In the genomic region with DNA sequence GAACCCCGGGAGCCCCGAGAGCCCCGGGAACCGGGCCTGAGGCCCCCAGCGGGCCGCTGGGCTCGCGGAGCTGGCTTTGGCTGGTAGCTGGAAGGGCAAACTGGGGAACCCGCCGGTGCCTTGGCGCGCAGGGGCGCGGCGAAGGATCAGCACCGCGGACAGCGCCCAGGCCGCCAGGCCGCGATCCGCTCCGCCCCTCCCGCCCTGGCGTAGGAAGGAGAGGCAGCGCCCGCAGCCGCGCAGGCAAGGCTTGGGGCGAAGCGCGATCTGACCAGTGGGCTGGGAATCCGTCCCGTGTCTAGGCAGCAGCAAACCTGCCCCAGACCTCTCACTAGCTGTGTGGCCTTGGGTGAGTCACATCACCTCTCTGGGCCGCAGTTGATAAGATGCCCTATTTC, we compare ENCODE assay signal across 1 cellular context.
TF ChIP-seq lines count a peak whose summit lies in the region.

No MANE protein-coding gene starts in this region.

TF ChIP-seq in HepG2, 621 proteins besides CTCF, POLR2A, EP300 and RAD21 (continued from another document and continues in another):
- TF ChIP-seq, protein P1, sequence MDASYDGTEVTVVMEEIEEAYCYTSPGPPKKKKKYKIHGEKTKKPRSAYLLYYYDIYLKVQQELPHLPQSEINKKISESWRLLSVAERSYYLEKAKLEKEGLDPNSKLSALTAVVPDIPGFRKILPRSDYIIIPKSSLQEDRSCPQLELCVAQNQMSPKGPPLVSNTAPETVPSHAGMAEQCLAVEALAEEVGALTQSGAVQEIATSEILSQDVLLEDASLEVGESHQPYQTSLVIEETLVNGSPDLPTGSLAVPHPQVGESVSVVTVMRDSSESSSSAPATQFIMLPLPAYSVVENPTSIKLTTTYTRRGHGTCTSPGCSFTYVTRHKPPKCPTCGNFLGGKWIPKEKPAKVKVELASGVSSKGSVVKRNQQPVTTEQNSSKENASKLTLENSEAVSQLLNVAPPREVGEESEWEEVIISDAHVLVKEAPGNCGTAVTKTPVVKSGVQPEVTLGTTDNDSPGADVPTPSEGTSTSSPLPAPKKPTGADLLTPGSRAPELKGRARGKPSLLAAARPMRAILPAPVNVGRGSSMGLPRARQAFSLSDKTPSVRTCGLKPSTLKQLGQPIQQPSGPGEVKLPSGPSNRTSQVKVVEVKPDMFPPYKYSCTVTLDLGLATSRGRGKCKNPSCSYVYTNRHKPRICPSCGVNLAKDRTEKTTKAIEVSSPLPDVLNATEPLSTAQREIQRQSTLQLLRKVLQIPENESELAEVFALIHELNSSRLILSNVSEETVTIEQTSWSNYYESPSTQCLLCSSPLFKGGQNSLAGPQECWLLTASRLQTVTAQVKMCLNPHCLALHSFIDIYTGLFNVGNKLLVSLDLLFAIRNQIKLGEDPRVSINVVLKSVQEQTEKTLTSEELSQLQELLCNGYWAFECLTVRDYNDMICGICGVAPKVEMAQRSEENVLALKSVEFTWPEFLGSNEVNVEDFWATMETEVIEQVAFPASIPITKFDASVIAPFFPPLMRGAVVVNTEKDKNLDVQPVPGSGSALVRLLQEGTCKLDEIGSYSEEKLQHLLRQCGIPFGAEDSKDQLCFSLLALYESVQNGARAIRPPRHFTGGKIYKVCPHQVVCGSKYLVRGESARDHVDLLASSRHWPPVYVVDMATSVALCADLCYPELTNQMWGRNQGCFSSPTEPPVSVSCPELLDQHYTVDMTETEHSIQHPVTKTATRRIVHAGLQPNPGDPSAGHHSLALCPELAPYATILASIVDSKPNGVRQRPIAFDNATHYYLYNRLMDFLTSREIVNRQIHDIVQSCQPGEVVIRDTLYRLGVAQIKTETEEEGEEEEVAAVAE (CRISPR knock-in tag; IDR thresholded peaks at IDR 0.05; ENCODE audit: borderline replicate concordance), result peak; percentile 86
- TF ChIP-seq DPF2 (CRISPR knock-in tag; IDR thresholded peaks at IDR 0.05; ENCODE audit: borderline replicate concordance, low read depth) (no peak), ZBED4 (CRISPR knock-in tag; IDR thresholded peaks at IDR 0.05; ENCODE audit: borderline replicate concordance) (peak; percentile 91), ZNF329 (CRISPR knock-in tag; IDR thresholded peaks at IDR 0.05; ENCODE audit: low read depth) (peak; percentile 93), SKIL (CRISPR knock-in tag; IDR thresholded peaks at IDR 0.05; ENCODE audit: borderline replicate concordance) (peak; percentile 83), MAFF (IDR thresholded peaks at IDR 0.05; ENCODE audit: low read depth, low read length) (no peak), FOXK1 (CRISPR knock-in tag; IDR thresholded peaks at IDR 0.05; ENCODE audit: borderline replicate concordance, low read depth) (peak; percentile 81; the same call in 1 of the 2 replicates), CREB1 (IDR thresholded peaks at IDR 0.05) (no peak), CREB1 (CRISPR knock-in tag; IDR thresholded peaks at IDR 0.05) (no peak), ZNF30 (CRISPR knock-in tag; IDR thresholded peaks at IDR 0.05) (peak; percentile 91; the same call in 1 of the 2 replicates), NFATC3 (CRISPR knock-in tag; IDR thresholded peaks at IDR 0.05) (peak; percentile 92; the same call in 1 of the 2 replicates), ZNF639 (CRISPR knock-in tag; conservative IDR thresholded peaks at IDR 0.05) (peak; percentile 87; the same call in 1 of the 2 replicates), BHLHE40 (IDR thresholded peaks at IDR 0.05; ENCODE audit: low read length) (no peak), SIX1 (CRISPR knock-in tag; IDR thresholded peaks at IDR 0.05; ENCODE audit: borderline replicate concordance) (0 out of 2 replicates have a peak, but pooled peaks have one; percentile 22), CENPT (CRISPR knock-in tag; IDR thresholded peaks at IDR 0.05; ENCODE audit: low read depth) (peak; percentile 92; the same call in 1 of the 2 replicates), MXD1 (CRISPR knock-in tag; IDR thresholded peaks at IDR 0.05) (peak; percentile 98), REL (CRISPR knock-in tag; conservative IDR thresholded peaks at IDR 0.05) (peak; percentile 97), SIN3A (IDR thresholded peaks at IDR 0.05; ENCODE audit: borderline replicate concordance, low read depth, low read length) (peak; percentile 87), HNRNPK (IDR thresholded peaks at IDR 0.05; ENCODE audit: low read depth, low read length, poor library complexity, severe bottlenecking) (peak; percentile 82), ZFP36L1 (CRISPR knock-in tag; IDR thresholded peaks at IDR 0.05) (peak; percentile 94), SAP130 (CRISPR knock-in tag; IDR thresholded peaks at IDR 0.05; ENCODE audit: low read depth) (peak; percentile 95), ZNF264 (CRISPR knock-in tag; IDR thresholded peaks at IDR 0.05) (peak; percentile 96), ZNF207 (IDR thresholded peaks at IDR 0.05; ENCODE audit: borderline replicate concordance) (no peak), NBN (conservative IDR thresholded peaks at IDR 0.05) (no peak), CBX1 (IDR thresholded peaks at IDR 0.05; ENCODE audit: low read depth) (no peak), ZNF547 (CRISPR knock-in tag; IDR thresholded peaks at IDR 0.05) (peak; percentile 97), ZNF562 (CRISPR knock-in tag; IDR thresholded peaks at IDR 0.05; ENCODE audit: borderline replicate concordance) (peak; percentile 55; the same call in 1 of the 2 replicates), THAP7 (CRISPR knock-in tag; IDR thresholded peaks at IDR 0.05) (peak; percentile 95), MIER2 (CRISPR knock-in tag; IDR thresholded peaks at IDR 0.05) (peak; percentile 99), KDM1A (CRISPR knock-in tag; IDR thresholded peaks at IDR 0.05) (peak; percentile 53; the same call in 1 of the 2 replicates), TP53 (CRISPR knock-in tag; conservative IDR thresholded peaks at IDR 0.05) (peak; percentile 94; the same call in 1 of the 2 replicates), ZNF879 (CRISPR knock-in tag; IDR thresholded peaks at IDR 0.05) (peak; percentile 97), RFXAP (CRISPR knock-in tag; IDR thresholded peaks at IDR 0.05; ENCODE audit: borderline replicate concordance) (peak; percentile 95), KMT2B (CRISPR knock-in tag; IDR thresholded peaks at IDR 0.05) (peak; percentile 76), ZSCAN25 (CRISPR knock-in tag; IDR thresholded peaks at IDR 0.05) (peak; percentile 93), MAZ (IDR thresholded peaks at IDR 0.05; ENCODE audit: borderline replicate concordance, low read depth, low read length) (0 out of 2 replicates have a peak, but pooled peaks have one; percentile 59), MAZ (CRISPR knock-in tag; IDR thresholded peaks at IDR 0.05; ENCODE audit: low read depth) (peak; percentile 98), PHF8 (CRISPR knock-in tag; IDR thresholded peaks at IDR 0.05) (0 out of 2 replicates have a peak, but pooled peaks have one; percentile 43), HNRNPL (IDR thresholded peaks at IDR 0.05; ENCODE audit: low read depth, low read length) (0 out of 2 replicates have a peak, but pooled peaks have one; percentile 22), EEA1 (CRISPR knock-in tag; IDR thresholded peaks at IDR 0.05; ENCODE audit: borderline replicate concordance) (peak; percentile 97)
- TF ChIP-seq, protein P2, sequence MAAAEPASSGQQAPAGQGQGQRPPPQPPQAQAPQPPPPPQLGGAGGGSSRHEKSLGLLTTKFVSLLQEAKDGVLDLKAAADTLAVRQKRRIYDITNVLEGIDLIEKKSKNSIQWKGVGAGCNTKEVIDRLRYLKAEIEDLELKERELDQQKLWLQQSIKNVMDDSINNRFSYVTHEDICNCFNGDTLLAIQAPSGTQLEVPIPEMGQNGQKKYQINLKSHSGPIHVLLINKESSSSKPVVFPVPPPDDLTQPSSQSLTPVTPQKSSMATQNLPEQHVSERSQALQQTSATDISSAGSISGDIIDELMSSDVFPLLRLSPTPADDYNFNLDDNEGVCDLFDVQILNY (CRISPR knock-in tag; conservative IDR thresholded peaks at IDR 0.05), result peak; percentile 91
- TF ChIP-seq, protein P3, sequence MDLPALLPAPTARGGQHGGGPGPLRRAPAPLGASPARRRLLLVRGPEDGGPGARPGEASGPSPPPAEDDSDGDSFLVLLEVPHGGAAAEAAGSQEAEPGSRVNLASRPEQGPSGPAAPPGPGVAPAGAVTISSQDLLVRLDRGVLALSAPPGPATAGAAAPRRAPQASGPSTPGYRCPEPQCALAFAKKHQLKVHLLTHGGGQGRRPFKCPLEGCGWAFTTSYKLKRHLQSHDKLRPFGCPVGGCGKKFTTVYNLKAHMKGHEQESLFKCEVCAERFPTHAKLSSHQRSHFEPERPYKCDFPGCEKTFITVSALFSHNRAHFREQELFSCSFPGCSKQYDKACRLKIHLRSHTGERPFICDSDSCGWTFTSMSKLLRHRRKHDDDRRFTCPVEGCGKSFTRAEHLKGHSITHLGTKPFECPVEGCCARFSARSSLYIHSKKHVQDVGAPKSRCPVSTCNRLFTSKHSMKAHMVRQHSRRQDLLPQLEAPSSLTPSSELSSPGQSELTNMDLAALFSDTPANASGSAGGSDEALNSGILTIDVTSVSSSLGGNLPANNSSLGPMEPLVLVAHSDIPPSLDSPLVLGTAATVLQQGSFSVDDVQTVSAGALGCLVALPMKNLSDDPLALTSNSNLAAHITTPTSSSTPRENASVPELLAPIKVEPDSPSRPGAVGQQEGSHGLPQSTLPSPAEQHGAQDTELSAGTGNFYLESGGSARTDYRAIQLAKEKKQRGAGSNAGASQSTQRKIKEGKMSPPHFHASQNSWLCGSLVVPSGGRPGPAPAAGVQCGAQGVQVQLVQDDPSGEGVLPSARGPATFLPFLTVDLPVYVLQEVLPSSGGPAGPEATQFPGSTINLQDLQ (CRISPR knock-in tag; IDR thresholded peaks at IDR 0.05), result peak; percentile 92; the same call in 1 of the 2 replicates
- TF ChIP-seq, protein P4, sequence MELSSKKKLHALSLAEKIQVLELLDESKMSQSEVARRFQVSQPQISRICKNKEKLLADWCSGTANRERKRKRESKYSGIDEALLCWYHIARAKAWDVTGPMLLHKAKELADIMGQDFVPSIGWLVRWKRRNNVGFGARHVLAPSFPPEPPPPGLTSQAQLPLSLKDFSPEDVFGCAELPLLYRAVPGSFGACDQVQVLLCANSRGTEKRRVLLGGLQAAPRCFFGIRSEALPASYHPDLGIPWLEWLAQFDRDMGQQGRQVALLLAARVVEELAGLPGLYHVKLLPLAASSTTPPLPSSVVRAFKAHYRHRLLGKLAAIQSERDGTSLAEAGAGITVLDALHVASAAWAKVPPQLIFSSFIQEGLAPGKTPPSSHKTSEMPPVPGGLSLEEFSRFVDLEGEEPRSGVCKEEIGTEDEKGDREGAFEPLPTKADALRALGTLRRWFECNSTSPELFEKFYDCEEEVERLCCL (CRISPR knock-in tag; IDR thresholded peaks at IDR 0.05; ENCODE audit: borderline replicate concordance), result peak; percentile 77; the same call in 1 of the 2 replicates
